In the genomic region with DNA sequence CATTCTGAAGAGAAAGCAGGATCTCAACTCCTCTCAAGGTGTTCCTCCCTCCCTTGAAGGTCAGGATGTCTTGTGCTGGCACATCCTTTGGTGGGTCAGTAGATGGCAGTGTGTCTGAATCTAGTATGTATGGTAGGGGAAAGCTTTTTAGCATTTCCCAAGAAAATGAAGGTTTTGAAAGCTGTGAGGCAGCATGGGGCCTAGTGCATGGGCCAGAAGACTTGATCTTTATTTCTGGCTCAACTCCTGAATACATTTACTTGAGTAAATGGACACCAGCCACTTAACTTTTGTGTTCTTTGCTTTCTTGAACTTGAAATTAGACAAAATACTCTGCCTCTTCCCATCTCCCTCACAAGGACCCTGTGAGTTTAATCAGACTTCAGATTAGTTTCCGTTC, we compare ENCODE assay signal across 8 cellular contexts.
A peak's percentile ranks its signal among the peaks of the same experiment; 100 is the strongest.
DNase-seq lines count a peak whose midpoint lies in the region; ATAC-seq and TF ChIP-seq lines count a peak whose summit lies in the region.

No MANE protein-coding gene starts in this region.

- no peak overlapping the region for H3K9ac ChIP-seq in fibroblast of lung (ENCODE audit: insufficient read depth, low read length)

- no peak overlapping the region for H3K27ac Mint-ChIP-seq in nephron progenitor cell

- TF ChIP-seq CTCF in fibroblast of lung (conservative IDR thresholded peaks at IDR 0.05 in 1 of 2, IDR thresholded peaks at IDR 0.05 in 1 of 2; ENCODE audit: low read depth in 1 of 2, low read length in 2 of 2) (peak; percentile 91 to 94), nephron progenitor cell (IDR thresholded peaks at IDR 0.05) (peak; percentile 71), uterus (IDR thresholded peaks at IDR 0.05) (peak; percentile 28 to 44 (median 34))

- H3K79me2 ChIP-seq in fibroblast of lung (ENCODE audit: control insufficient read depth, insufficient read depth, low read length), result no peaks in the 10 kb centered on the region

- H3K36me3 ChIP-seq in fibroblast of lung (ENCODE audit: control insufficient read depth, insufficient read depth, low read length) (no peaks in the 10 kb centered on the region), uterus (no peaks in the 10 kb centered on the region)

- peaks cover 3% of the 10 kb centered on the region for H3K4me1 ChIP-seq in fibroblast of lung (ENCODE audit: control insufficient read depth, extremely low read depth, insufficient read depth, low read length)
- no peaks in the 10 kb centered on the region for H3K4me1 ChIP-seq in uterus

- peaks cover 4% of the 10 kb centered on the region for H3K27me3 Mint-ChIP-seq in nephron progenitor cell (ENCODE audit: low read depth, poor library complexity)

- intact Hi-C loops in uterus (cut with DNase I; ENCODE audit: low total_unique reads), result no loop called here

- no peaks in the 10 kb centered on the region for H4K20me1 ChIP-seq in fibroblast of lung (ENCODE audit: control insufficient read depth, extremely low read depth, insufficient read depth, low read length)

- ATAC-seq in GM18861 (IDR thresholded peaks at IDR 0.05; ENCODE audit: unreplicated experiment) (peak; percentile 72), HG03039 (IDR thresholded peaks at IDR 0.05; ENCODE audit: unreplicated experiment) (peak; percentile 89)

- TF ChIP-seq POLR2A in uterus (IDR thresholded peaks at IDR 0.05), result no peak

- no peak overlapping the region for H3K4me2 ChIP-seq in fibroblast of lung (ENCODE audit: extremely low read depth, insufficient read depth, low read length)

- H3K27ac ChIP-seq in fibroblast of lung (ENCODE audit: insufficient read depth, low read length) (no peak overlapping the region), uterus (peak overlapping the region in 1 of 2 donors; percentile 17)

- peaks cover 8% of the 10 kb centered on the region for H3K4me1 Mint-ChIP-seq in nephron progenitor cell

- H3K9me3 Mint-ChIP-seq in nephron progenitor cell, result no peaks in the 10 kb centered on the region

- no peak overlapping the region for H3K4me3 Mint-ChIP-seq in nephron progenitor cell

- H3K27me3 ChIP-seq in fibroblast of lung (ENCODE audit: control insufficient read depth, insufficient read depth, low read length) (no peaks in the 10 kb centered on the region), uterus (no peaks in the 10 kb centered on the region)

- H3K9me3 ChIP-seq in fibroblast of lung (ENCODE audit: control insufficient read depth, insufficient read depth, low read depth, low read length), result no peaks in the 10 kb centered on the region
- peaks cover 0 to 4% of the 10 kb centered on the region in 2 donors for H3K9me3 ChIP-seq in uterus

- peak overlapping the region; percentile 64 for H2AFZ ChIP-seq in fibroblast of lung (ENCODE audit: low read length)

- no peaks in the 10 kb centered on the region for H3K36me3 Mint-ChIP-seq in nephron progenitor cell (ENCODE audit: low read depth)

- DNase-seq in AML-193 (lab: John Stamatoyannopoulos, UW), result peak; percentile 63 to 73
- DNase-seq in NCI-H446 treated with DMSO at 0.1 percent for 48 hours (lab: John Stamatoyannopoulos, UW), result peak; percentile 93
- DNase-seq in activated T-cell treated with anti-CD3 and anti-CD28 coated beads for 1 hour (ENCODE audit: low read depth), result peak; percentile 6
- DNase-seq in fibroblast of lung (ENCODE audit: low read depth in 2 of 2), result peak; percentile 63 to 86
- DNase-seq in nephron progenitor cell, result peak; percentile 17
- DNase-seq in uterus, result no peak

- no peak overlapping the region for H3K4me3 ChIP-seq in fibroblast of lung (replicated peaks in 1 of 4; ENCODE audit: control extremely low read depth in 1 of 4, insufficient read depth in 1 of 4, low read depth in 3 of 4, low read length in 4 of 4)
- H3K4me3 ChIP-seq in uterus, result no peak overlapping the region

Comparison
In these comparisons a context has a peak if more than half of its experiments do, and no peak if none do; other contexts are left out.
1. DNase-seq: peak in AML-193 (2 of 2), NCI-H446 treated with DMSO at 0.1 percent for 48 hours (single experiment), activated T-cell treated with anti-CD3 and anti-CD28 coated beads for 1 hour (single experiment), fibroblast of lung (2 of 2) and nephron progenitor cell (single experiment); none in uterus (0 of 2).
2. CTCF ChIP-seq: peak in every context shown above with its lines; median percentile 92 in fibroblast of lung; 71 in nephron progenitor cell; 34 in uterus.